Comparison of ENCODE assay signal across 10 cellular contexts in the genomic region with DNA sequence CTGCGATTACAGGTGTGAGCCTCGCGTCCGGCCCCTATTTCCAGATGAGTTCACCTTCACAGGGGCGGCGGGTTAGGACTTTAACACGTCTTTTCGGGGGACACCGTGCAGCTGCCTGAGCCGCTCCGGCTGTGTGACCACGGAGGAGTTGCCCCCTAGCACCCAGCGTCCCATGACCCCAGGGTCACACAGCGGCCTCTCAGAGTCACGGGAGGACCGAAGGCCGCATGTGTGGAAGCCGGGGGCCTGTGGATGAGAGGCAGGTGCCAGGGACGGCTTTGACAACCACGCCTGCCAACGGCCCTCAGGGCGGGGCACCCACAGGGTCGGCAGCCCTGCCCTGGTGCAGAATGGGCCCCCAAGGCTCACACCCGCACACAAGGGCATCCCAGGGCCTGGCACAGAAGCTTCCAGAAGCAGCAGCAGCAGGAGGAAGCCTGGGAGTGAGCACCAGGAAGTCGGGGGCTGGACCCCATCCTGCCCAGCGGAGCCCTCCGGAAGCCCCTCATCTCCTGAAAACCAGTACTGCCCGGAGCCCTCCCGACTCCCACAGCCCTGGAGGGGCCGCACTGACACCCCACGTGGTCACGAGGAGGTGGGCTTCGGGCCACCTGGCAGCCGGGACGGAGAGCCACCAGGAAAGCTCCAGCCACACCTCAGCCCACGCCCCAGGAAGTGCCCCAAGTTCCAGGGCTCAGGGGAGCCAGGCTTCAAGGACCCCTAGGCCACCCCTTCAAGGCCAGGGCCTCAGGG. TPM values are rescaled to one million over a fixed set of nuclear protein-coding genes. Genes with fewer than 3 reads are reported as not detected.
DNase-seq lines count a peak whose midpoint lies in the region; ATAC-seq, FAIRE-seq and TF ChIP-seq lines count a peak whose summit lies in the region.
"Had no signal": no experiment of that assay in that cellular context is flagged by ENCODE, and none has a peak within 500 bp of the region (broad histone marks: within the 10 kb centered on the region; RNA-seq: fewer than 3 reads in every experiment).

No MANE protein-coding gene starts in this region.

- no peak overlapping the region for H2AFZ ChIP-seq in DND-41 (ENCODE audit: low read depth, low read length)
- H2AFZ ChIP-seq in endothelial cell of umbilical vein (ENCODE audit: low read depth, low read length) = peak overlapping the region; percentile 53

- H3K4me1 ChIP-seq in DND-41 (ENCODE audit: insufficient read depth, low read length) (peaks cover 20% of the 10 kb centered on the region), endothelial cell of umbilical vein (ENCODE audit: control insufficient read depth, extremely low read depth, insufficient read depth, low read length) (peaks cover 11% of the 10 kb centered on the region), psoas muscle (no peaks in the 10 kb centered on the region)

- no peak overlapping the region for H3K9ac ChIP-seq in DND-41 (ENCODE audit: low read depth, low read length)
- H3K9ac ChIP-seq in endothelial cell of umbilical vein (replicated peaks; ENCODE audit: extremely low read depth, insufficient read depth, low read length) = no peak overlapping the region

- no peaks in the 10 kb centered on the region for H3K27me3 ChIP-seq in DND-41 (ENCODE audit: insufficient read depth, low read length, poor library complexity)
- no peaks in the 10 kb centered on the region for H3K27me3 ChIP-seq in endothelial cell of umbilical vein (ENCODE audit: control insufficient read depth in 2 of 2, insufficient read depth in 2 of 2, low read length in 2 of 2)
- H3K27me3 ChIP-seq in psoas muscle (ENCODE audit: insufficient read depth in 3 of 3, low read length in 2 of 3) = peaks cover 0 to 14% (median 2%) of the 10 kb centered on the region in 3 donors

- H3K27ac ChIP-seq in DND-41 (ENCODE audit: low read length) = no peak overlapping the region
- H3K27ac ChIP-seq in endothelial cell of umbilical vein (ENCODE audit: insufficient read depth, low read depth, low read length) = no peak overlapping the region
- no peak overlapping the region for H3K27ac ChIP-seq in psoas muscle
- no peak overlapping the region for H3K27ac ChIP-seq in RWPE1

- H3K9me3 ChIP-seq in DND-41 (ENCODE audit: insufficient read depth, low read length, severe bottlenecking) (no peaks in the 10 kb centered on the region), endothelial cell of umbilical vein (replicated peaks; ENCODE audit: control insufficient read depth, insufficient read depth, low read length) (no peaks in the 10 kb centered on the region), psoas muscle (no peaks in the 10 kb centered on the region)

- intact Hi-C loops in endothelial cell of umbilical vein (cut with micrococcal nuclease) (no loop called here), psoas muscle (cut with DNase I) (no loop called here)

- BruUV-seq in endothelial cell of umbilical vein (replicated peaks; lab: Mats Ljungman, UMichigan) = no TSS peak

- H3K4me2 ChIP-seq in DND-41 (ENCODE audit: insufficient read depth, low read length) = 0 out of 2 replicates have a peak overlapping the region, but pooled peaks have one; percentile 38
- no peak overlapping the region for H3K4me2 ChIP-seq in endothelial cell of umbilical vein (ENCODE audit: insufficient read depth, low read length)

- H3K36me3 ChIP-seq in DND-41 (ENCODE audit: insufficient read depth, low read length) (no peaks in the 10 kb centered on the region), endothelial cell of umbilical vein (ENCODE audit: control insufficient read depth in 2 of 2, extremely low read depth in 1 of 2, insufficient read depth in 2 of 2, low read length in 2 of 2) (no peaks in the 10 kb centered on the region), psoas muscle (ENCODE audit: insufficient read depth in 1 of 2, low read depth in 1 of 2) (no peaks in the 10 kb centered on the region)

- no peak for ATAC-seq in DND-41 (ENCODE audit: insufficient read depth, low read depth)
- no peak for ATAC-seq in psoas muscle
- no peak for ATAC-seq in HG03159 (IDR thresholded peaks at IDR 0.05; ENCODE audit: unreplicated experiment)

- H4K20me1 ChIP-seq in DND-41 (ENCODE audit: insufficient read depth, low read length) (no peaks in the 10 kb centered on the region), endothelial cell of umbilical vein (replicated peaks; ENCODE audit: control insufficient read depth, extremely low read depth, insufficient read depth, low read length) (no peaks in the 10 kb centered on the region)

- POLR2A ChIA-PET in endothelial cell of umbilical vein (lab: Charles Lee) (no interaction called here), RWPE1 (lab: Yijun Ruan, JAX; ENCODE audit: low non-redundant PET) (no interaction called here)

- dilution Hi-C loops in endothelial cell of umbilical vein (cut with MboI; ENCODE audit: extremely low pct_ligation_motif_present, low sequenced_read_pairs) = no loop called here

- no peak for TF ChIP-seq POLR2A in endothelial cell of umbilical vein (IDR thresholded peaks at IDR 0.05; ENCODE audit: low read depth, low read length)

- H3K79me2 ChIP-seq in DND-41 (ENCODE audit: insufficient read depth, low read length) (no peaks in the 10 kb centered on the region), endothelial cell of umbilical vein (ENCODE audit: control insufficient read depth, insufficient read depth, low read length) (no peaks in the 10 kb centered on the region)

- WGBS in psoas muscle, 3 donors = 66 to 77% (median 70%) methylated on average over 33 to 36 of the region's 36 CpGs

- no peak overlapping the region for H3K4me3 ChIP-seq in DND-41 (ENCODE audit: low read depth in 1 of 2, low read length in 2 of 2)
- no peak overlapping the region for H3K4me3 ChIP-seq in endothelial cell of umbilical vein (replicated peaks in 1 of 3; ENCODE audit: insufficient read depth in 1 of 3, low read depth in 1 of 3, low read length in 3 of 3)
- H3K4me3 ChIP-seq in psoas muscle = no peak overlapping the region

- FAIRE-seq in endothelial cell of umbilical vein (lab: Jason Lieb, UNC) = no peak

- CTCF ChIA-PET in endothelial cell of umbilical vein (lab: Charles Lee) = no interaction called here
- CTCF ChIA-PET in RWPE1 (lab: Yijun Ruan, JAX) = no interaction called here

- no peaks in the 10 kb centered on the region for H3K9me1 ChIP-seq in endothelial cell of umbilical vein (replicated peaks; ENCODE audit: control insufficient read depth, extremely low read depth, insufficient read depth, low read length)

- DNase-seq in DND-41 = no peak
- peak; percentile 34 for DNase-seq in UCSD-AML1 (lab: John Stamatoyannopoulos, UW; ENCODE audit: unreplicated experiment)
- no peak for DNase-seq in endothelial cell of umbilical vein (ENCODE audit: low read depth, low spot score)
- peak; percentile 14 to 48 for DNase-seq in psoas muscle
- DNase-seq in NCI-H1436 (lab: John Stamatoyannopoulos, UW) = no peak
- no peak for DNase-seq in AG08395 (ENCODE audit: low spot score)
- no peak for DNase-seq in RWPE1 (ENCODE audit: low spot score)
- DNase-seq: mesendoderm, NCI-H510A treated with DMSO at 0.1 percent for 48 hours had no signal

- TF ChIP-seq CTCF in DND-41 (IDR thresholded peaks at IDR 0.05; ENCODE audit: borderline replicate concordance, extremely low read depth, low read length, poor library complexity, severe bottlenecking) = no peak
- TF ChIP-seq CTCF in endothelial cell of umbilical vein (IDR thresholded peaks at IDR 0.05; ENCODE audit: extremely low read depth in 1 of 2, insufficient read depth in 1 of 2, low read depth in 1 of 2, low read length in 2 of 2) = no peak
- no peak for TF ChIP-seq CTCF in psoas muscle (IDR thresholded peaks at IDR 0.05)
- no peak for TF ChIP-seq CTCF in RWPE1 (conservative IDR thresholded peaks at IDR 0.05; ENCODE audit: low read depth)

TF ChIP-seq in endothelial cell of umbilical vein, 7 proteins besides CTCF, POLR2A, EP300 and RAD21 (continues in another document):
- TF ChIP-seq EZH2 (IDR thresholded peaks at IDR 0.05; ENCODE audit: borderline replicate concordance, low read depth, low read length, severe bottlenecking) (no peak), JUN (IDR thresholded peaks at IDR 0.05; ENCODE audit: borderline replicate concordance, insufficient read depth, insufficient read length, low read depth) (no peak), GATA2 (IDR thresholded peaks at IDR 0.05; ENCODE audit: insufficient read depth, insufficient read length, low read depth, low read length) (no peak)

RNA-seq across cellular contexts. Expression of gene ADAP1, which starts 32.7 kb away (rescaled TPM):
- total RNA-seq in endothelial cell of umbilical vein (0.46 and 0.49 TPM in 2 replicates), psoas muscle (1 to 10 TPM in 3 of 4 donors, under 1 TPM in 1; 0.88 to 1.4 (median 1.2) TPM)
- polyA plus RNA-seq in endothelial cell of umbilical vein (0.58 and 0.76 TPM in 2 replicates), psoas muscle (under 1 TPM; 0.18 to 0.56 (median 0.56) TPM)
- 0.37 and 0.44 TPM in 2 replicates for polyA plus RNA-seq in endothelial cell of umbilical vein (2011; cell fraction: cytosol; rRNA removed)
- 0.65 and 0.84 TPM in 2 replicates for polyA plus RNA-seq in endothelial cell of umbilical vein (2011; cell fraction: nucleus; rRNA removed)
- polyA plus RNA-seq in endothelial cell of umbilical vein (2012) = 0.66 and 1.1 TPM in 2 replicates
- 1.7 and 2.1 TPM in 2 replicates for polyA minus RNA-seq in endothelial cell of umbilical vein
- 5.3 TPM for polyA minus RNA-seq in endothelial cell of umbilical vein (2011; cell fraction: cytosol; rRNA and poly(A)+ RNA removed)
- not detected in 2 replicates for polyA minus RNA-seq in endothelial cell of umbilical vein (2011; cell fraction: nucleus; rRNA and poly(A)+ RNA removed)

RNA-seq across cellular contexts. Expression of gene GET4, which starts 45.4 kb away (rescaled TPM):
- total RNA-seq in endothelial cell of umbilical vein (44.7 and 48.4 TPM in 2 replicates), psoas muscle (10 to 100 TPM; 27.3 to 42.3 (median 29.1) TPM)
- polyA plus RNA-seq in endothelial cell of umbilical vein (58.1 and 64.8 TPM in 2 replicates), psoas muscle (10 to 100 TPM; 36.8 to 51.1 (median 48.3) TPM)
- polyA plus RNA-seq in endothelial cell of umbilical vein (2011; cell fraction: cytosol; rRNA removed) = 30.1 and 40.9 TPM in 2 replicates
- 82.6 and 105 TPM in 2 replicates for polyA plus RNA-seq in endothelial cell of umbilical vein (2011; cell fraction: nucleus; rRNA removed)
- 25.7 and 32.2 TPM in 2 replicates for polyA plus RNA-seq in endothelial cell of umbilical vein (2012)
- 15.7 and 15.8 TPM in 2 replicates for polyA minus RNA-seq in endothelial cell of umbilical vein
- 21.4 TPM for polyA minus RNA-seq in endothelial cell of umbilical vein (2011; cell fraction: cytosol; rRNA and poly(A)+ RNA removed)
- polyA minus RNA-seq in endothelial cell of umbilical vein (2011; cell fraction: nucleus; rRNA and poly(A)+ RNA removed) = 12.9 and 18.9 TPM in 2 replicates

RNA-seq across cellular contexts. Expression of gene COX19, which starts 53.6 kb away (rescaled TPM):
- total RNA-seq in endothelial cell of umbilical vein (10.6 and 11.3 TPM in 2 replicates), psoas muscle (1 to 10 TPM; 4.5 to 7.9 (median 6.9) TPM)
- polyA plus RNA-seq in endothelial cell of umbilical vein (4.7 and 6.8 TPM in 2 replicates), psoas muscle (10 to 100 TPM in 2 of 3 donors, 1 to 10 TPM in 1; 5.6 to 12.2 (median 11.3) TPM)
- polyA plus RNA-seq in endothelial cell of umbilical vein (2011; cell fraction: cytosol; rRNA removed) = 5.4 and 6.4 TPM in 2 replicates
- polyA plus RNA-seq in endothelial cell of umbilical vein (2011; cell fraction: nucleus; rRNA removed) = 17.4 and 23.5 TPM in 2 replicates
- 4.4 and 5.5 TPM in 2 replicates for polyA plus RNA-seq in endothelial cell of umbilical vein (2012)
- polyA minus RNA-seq in endothelial cell of umbilical vein = 7.1 and 12.1 TPM in 2 replicates
- 4.8 TPM for polyA minus RNA-seq in endothelial cell of umbilical vein (2011; cell fraction: cytosol; rRNA and poly(A)+ RNA removed)
- polyA minus RNA-seq in endothelial cell of umbilical vein (2011; cell fraction: nucleus; rRNA and poly(A)+ RNA removed) = 29.2 and 32.2 TPM in 2 replicates

Comparison
In these comparisons a context has a peak if more than half of its experiments do, and no peak if none do; other contexts are left out.
1. DNase-seq: peak in UCSD-AML1 (single experiment) and psoas muscle (2 of 2); none in DND-41 (single experiment), endothelial cell of umbilical vein (single experiment), NCI-H1436 (single experiment), AG08395 (single experiment) and RWPE1 (single experiment).